1 cellular context compared by ENCODE assay signal in the genomic region with DNA sequence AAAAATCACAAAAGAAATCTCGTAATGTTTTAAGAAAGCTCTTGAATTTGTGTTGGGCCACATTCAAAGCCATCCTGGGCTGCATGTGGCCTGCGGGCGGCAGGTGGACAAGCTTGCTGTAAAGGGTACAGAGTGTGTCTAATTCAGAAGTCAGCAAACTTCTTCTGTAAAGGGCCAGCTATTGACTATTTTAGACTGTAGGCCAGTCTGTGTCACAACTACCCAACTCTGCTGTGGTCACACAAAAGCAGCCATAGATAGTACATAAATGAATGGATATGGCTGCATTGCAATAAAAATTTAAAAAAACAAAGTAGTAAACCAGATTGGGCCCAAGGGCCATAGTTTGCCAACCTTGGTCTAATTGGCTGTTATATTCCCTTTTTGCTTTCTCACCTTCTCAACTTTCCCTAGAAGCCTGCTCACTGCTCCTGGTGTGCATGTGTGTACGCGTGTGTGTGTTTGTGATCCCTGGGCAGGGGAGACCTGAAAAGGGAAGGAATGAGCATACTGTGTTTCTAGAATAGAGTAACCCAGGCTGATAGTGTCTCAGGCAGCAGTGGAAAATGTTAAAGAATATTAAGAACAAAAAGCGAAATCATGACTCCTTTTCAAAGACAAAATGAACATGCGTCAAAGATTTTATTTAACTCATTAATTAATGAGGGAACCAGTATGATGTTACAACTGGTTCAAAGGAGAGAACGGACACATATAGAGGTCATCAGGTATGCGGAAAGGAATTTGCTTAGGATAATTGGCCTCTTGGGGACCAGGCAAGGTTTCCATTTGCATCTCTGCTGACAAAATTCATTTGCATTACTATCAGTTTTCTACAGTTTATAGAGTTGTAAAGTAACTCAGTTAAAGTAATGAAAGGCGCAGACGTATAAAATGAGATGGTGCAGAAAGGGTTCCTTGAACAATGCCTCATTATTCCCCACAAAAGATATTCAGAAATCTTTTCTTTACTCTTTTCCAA.
TF ChIP-seq lines count a peak whose summit lies in the region.

No MANE protein-coding gene starts in this region.

TF ChIP-seq in WTC11, 78 proteins besides CTCF, POLR2A, EP300 and RAD21 (continued from another document):
- TF ChIP-seq ZBTB43 (CRISPR knock-in tag; IDR thresholded peaks at IDR 0.05), result peak; percentile 72; the same call in 1 of the 2 replicates
- TF ChIP-seq ETV6 (CRISPR knock-in tag; IDR thresholded peaks at IDR 0.05), result no peak
- no peak for TF ChIP-seq CREM (CRISPR knock-in tag; IDR thresholded peaks at IDR 0.05)
- TF ChIP-seq JUN (CRISPR knock-in tag; IDR thresholded peaks at IDR 0.05), result no peak
